16 cellular contexts compared by ENCODE assay signal in genomic region chr21:34843562-34843961, GRCh38.
DNase-seq lines count a peak whose midpoint lies in the region; ATAC-seq and TF ChIP-seq lines count a peak whose summit lies in the region.
"Had no signal": no experiment of that assay in that cellular context is flagged by ENCODE, and none has a peak within 500 bp of the region (broad histone marks: within the 10 kb centered on the region; RNA-seq: fewer than 3 reads in every experiment).

No MANE protein-coding gene starts in this region.

- WGBS in upper lobe of left lung, 2 donors: 76 to 77% methylated on average over 9 of the region's 9 CpGs

- H3K4me1 ChIP-seq in naive thymus-derived CD4-positive, alpha-beta T cell (ENCODE audit: control insufficient read depth in 2 of 2, insufficient read depth in 2 of 2, low read length in 2 of 2): peaks cover 0 to 20% of the 10 kb centered on the region in 2 donors
- peaks cover 39 to 66% (median 56%) of the 10 kb centered on the region in 4 donors for H3K4me1 ChIP-seq in upper lobe of left lung
- H3K4me1 ChIP-seq in HAP-1: no peaks in the 10 kb centered on the region

- H3K4me3 Mint-ChIP-seq in activated T-cell treated with anti-CD3 and anti-CD28 coated beads, Interleukin-2, amount 50 U/mL, for 24 hours: no peak overlapping the region
- H3K4me3 Mint-ChIP-seq in naive thymus-derived CD4-positive, alpha-beta T cell: no peak overlapping the region
- H3K4me3 Mint-ChIP-seq: activated CD4-positive, alpha-beta memory T cell treated with anti-CD3 and anti-CD28 coated beads for 36 hours; CD8-positive, alpha-beta T cell had no signal

- intact Hi-C loops in naive thymus-derived CD4-positive, alpha-beta T cell (cut with micrococcal nuclease): no loop called here

- peak overlapping the region; percentile 11 for H3K27ac Mint-ChIP-seq in activated T-cell treated with anti-CD3 and anti-CD28 coated beads, Interleukin-2, amount 50 U/mL, for 24 hours
- peak overlapping the region in 5 of 9 donors; percentile 0 to 64 (median 9) for H3K27ac Mint-ChIP-seq in naive thymus-derived CD4-positive, alpha-beta T cell

- H3K36me3 Mint-ChIP-seq in activated T-cell treated with anti-CD3 and anti-CD28 coated beads, Interleukin-2, amount 50 U/mL, for 24 hours (ENCODE audit: low read depth): peaks cover 89% of the 10 kb centered on the region
- peaks cover 9 to 35% (median 31%) of the 10 kb centered on the region in 5 donors for H3K36me3 Mint-ChIP-seq in naive thymus-derived CD4-positive, alpha-beta T cell

- H3K9me3 ChIP-seq in naive thymus-derived CD4-positive, alpha-beta T cell (ENCODE audit: control insufficient read depth in 2 of 3, low read length in 3 of 3): no peaks in the 10 kb centered on the region
- H3K9me3 ChIP-seq in upper lobe of left lung (no peaks in the 10 kb centered on the region), HAP-1 (no peaks in the 10 kb centered on the region)
- H3K9me3 ChIP-seq: A549, upper lobe of right lung had no signal

- no peaks in the 10 kb centered on the region for H3K27me3 ChIP-seq in naive thymus-derived CD4-positive, alpha-beta T cell (ENCODE audit: control insufficient read depth in 2 of 2, insufficient read depth in 2 of 2, low read length in 2 of 2)
- H3K27me3 ChIP-seq in upper lobe of left lung: no peaks in the 10 kb centered on the region
- H3K27me3 ChIP-seq in HAP-1 (ENCODE audit: low read depth): no peaks in the 10 kb centered on the region
- H3K27me3 ChIP-seq: upper lobe of right lung had no signal

- DNase-seq in activated T-cell treated with anti-CD3 and anti-CD28 coated beads, Interleukin-2, amount 50 U/mL, for 24 hours: no peak
- no peak for DNase-seq in activated T-cell treated with anti-CD3 and anti-CD28 coated beads for 4 hours
- peak; percentile 43 for DNase-seq in choroid plexus epithelial cell (ENCODE audit: low read depth)
- no peak for DNase-seq in naive thymus-derived CD4-positive, alpha-beta T cell
- DNase-seq in upper lobe of left lung: no peak
- DNase-seq in NCI-H748 treated with DMSO at 0.1 percent for 48 hours (lab: John Stamatoyannopoulos, UW): no peak
- no peak for DNase-seq in HAP-1 (ENCODE audit: low spot score in 2 of 2)
- DNase-seq: activated CD4-positive, alpha-beta memory T cell treated with anti-CD3 and anti-CD28 coated beads for 36 hours; CD8-positive, alpha-beta T cell; cerebellar nuclear complex; DMS79 treated with DMSO at 0.1 percent for 48 hours; posterior cingulate gyrus; T-helper 1 cell; upper lobe of right lung had no signal

- H3K27me3 Mint-ChIP-seq in activated T-cell treated with anti-CD3 and anti-CD28 coated beads, Interleukin-2, amount 50 U/mL, for 24 hours: no peaks in the 10 kb centered on the region
- no peaks in the 10 kb centered on the region for H3K27me3 Mint-ChIP-seq in naive thymus-derived CD4-positive, alpha-beta T cell
- H3K27me3 Mint-ChIP-seq: activated CD4-positive, alpha-beta memory T cell treated with anti-CD3 and anti-CD28 coated beads for 36 hours had no signal

- in situ Hi-C loops in HAP-1 (cut with MboI; ENCODE audit: low sequenced_read_pairs): no loop called here

- CTCF ChIA-PET in naive thymus-derived CD4-positive, alpha-beta T cell (lab: Charles Lee): interaction anchor here (0.5 kb wide), 1 partner anchor 100 kb away, joined by 3 read pairs; no protein-coding TSS in a partner anchor

- no peak for TF ChIP-seq POLR2A in upper lobe of left lung (IDR thresholded peaks at IDR 0.05)

- POLR2A ChIA-PET in naive thymus-derived CD4-positive, alpha-beta T cell (lab: Charles Lee): no interaction called here

- H3K4me3 ChIP-seq in choroid plexus epithelial cell (ENCODE audit: low read depth, low read length) (no peak overlapping the region), upper lobe of left lung (no peak overlapping the region), HAP-1 (no peak overlapping the region)
- no peak overlapping the region for H3K4me3 ChIP-seq in naive thymus-derived CD4-positive, alpha-beta T cell (ENCODE audit: low read length)
- H3K4me3 ChIP-seq: A549, upper lobe of right lung had no signal

- ATAC-seq in naive thymus-derived CD4-positive, alpha-beta T cell: no peak
- ATAC-seq in upper lobe of left lung (ENCODE audit: low FRiP score in 2 of 2) (no peak), GM21381 (IDR thresholded peaks at IDR 0.05; ENCODE audit: unreplicated experiment) (no peak)
- ATAC-seq: CD8-positive, alpha-beta T cell; upper lobe of right lung had no signal

- H3K36me3 ChIP-seq in naive thymus-derived CD4-positive, alpha-beta T cell (ENCODE audit: control insufficient read depth in 2 of 3, insufficient read depth in 3 of 3, low read length in 3 of 3): peaks cover 0 to 63% (median 15%) of the 10 kb centered on the region in 3 experiments
- H3K36me3 ChIP-seq in upper lobe of left lung (peaks cover 0 to 15% (median 8%) of the 10 kb centered on the region in 4 donors), HAP-1 (replicated peaks) (no peaks in the 10 kb centered on the region)

- H3K27ac ChIP-seq in naive thymus-derived CD4-positive, alpha-beta T cell (ENCODE audit: low read depth, low read length): no peak overlapping the region
- peak overlapping the region; percentile 30 to 84 (median 80) for H3K27ac ChIP-seq in upper lobe of left lung
- H3K27ac ChIP-seq: upper lobe of right lung had no signal

- H3K4me1 Mint-ChIP-seq in activated T-cell treated with anti-CD3 and anti-CD28 coated beads, Interleukin-2, amount 50 U/mL, for 24 hours (ENCODE audit: low read depth): peaks cover 66% of the 10 kb centered on the region
- peaks cover 29 to 60% (median 49%) of the 10 kb centered on the region in 7 donors for H3K4me1 Mint-ChIP-seq in naive thymus-derived CD4-positive, alpha-beta T cell

- no peak for TF ChIP-seq CTCF in choroid plexus epithelial cell (conservative IDR thresholded peaks at IDR 0.05; ENCODE audit: low read depth, low read length)
- TF ChIP-seq CTCF in upper lobe of left lung (IDR thresholded peaks at IDR 0.05): no peak

- H3K9me3 Mint-ChIP-seq in activated T-cell treated with anti-CD3 and anti-CD28 coated beads, Interleukin-2, amount 50 U/mL, for 24 hours: no peaks in the 10 kb centered on the region
- peaks cover 0 to 1% (median 0%) of the 10 kb centered on the region in 11 donors for H3K9me3 Mint-ChIP-seq in naive thymus-derived CD4-positive, alpha-beta T cell
- H3K9me3 Mint-ChIP-seq: activated CD4-positive, alpha-beta memory T cell treated with anti-CD3 and anti-CD28 coated beads for 36 hours; CD8-positive, alpha-beta T cell had no signal

- no peak for TF ChIP-seq EP300 in upper lobe of left lung (IDR thresholded peaks at IDR 0.05)
